15 cellular contexts compared by ENCODE assay signal in genomic region chr12:116450406-116450910, GRCh38.
DNase-seq lines count a peak whose midpoint lies in the region; ATAC-seq and TF ChIP-seq lines count a peak whose summit lies in the region.
"Had no signal": no experiment of that assay in that cellular context is flagged by ENCODE, and none has a peak within 500 bp of the region (broad histone marks: within the 10 kb centered on the region; RNA-seq: fewer than 3 reads in every experiment).

No MANE protein-coding gene starts in this region.

- no peak for ATAC-seq in SK-N-SH treated with all-trans-retinoic acid at 6 μM for 48 hours
- ATAC-seq in Panc1: no peak
- ATAC-seq: GM23338 had no signal

- H3K27ac ChIP-seq in SK-N-SH (ENCODE audit: low read depth in 2 of 2, low read length in 1 of 2): no peak overlapping the region
- peak overlapping the region; percentile 74; the same call in 1 of the 2 replicates for H3K27ac ChIP-seq in Panc1 (ENCODE audit: low read length)
- H3K27ac ChIP-seq: 22Rv1, BLaER1 had no signal

- no peak overlapping the region for H2AFZ ChIP-seq in SK-N-SH (ENCODE audit: low read depth)
- H2AFZ ChIP-seq: GM23338 had no signal

- H3K27me3 ChIP-seq in SK-N-SH (ENCODE audit: insufficient read depth) (no peaks in the 10 kb centered on the region), Panc1 (ENCODE audit: control insufficient read depth, insufficient read depth, low read length) (no peaks in the 10 kb centered on the region)
- H3K27me3 ChIP-seq: BLaER1 had no signal

- H3F3A ChIP-seq in SK-N-SH (replicated peaks; ENCODE audit: insufficient read depth): peaks cover 4% of the 10 kb centered on the region

- in situ Hi-C loops in Panc1 (cut with HindIII; ENCODE audit: low pct_unique_long_range_greater_than_20kb, low sequenced_read_pairs): no loop called here

- TF ChIP-seq CTCF in SK-N-SH (IDR thresholded peaks at IDR 0.05): no peak
- no peak for TF ChIP-seq CTCF in Panc1 (IDR thresholded peaks at IDR 0.05)
- TF ChIP-seq CTCF in epithelial cell of esophagus (IDR thresholded peaks at IDR 0.05; ENCODE audit: insufficient read depth, low read depth, low read length, missing control alignments): no peak

- TF ChIP-seq RAD21 in SK-N-SH (IDR thresholded peaks at IDR 0.05; ENCODE audit: low read length): no peak

- intact Hi-C loops in Panc1 (cut with micrococcal nuclease; ENCODE audit: unreplicated experiment): loop anchor here (10.0 kb wide), 1 partner anchor 144 kb away; no protein-coding TSS in a partner anchor

- BruUV-seq in Panc1 (replicated peaks; lab: Mats Ljungman, UMichigan): no TSS peak

- H3K4me2 ChIP-seq in SK-N-SH: no peak overlapping the region
- H3K4me2 ChIP-seq: BLaER1, GM23338 had no signal

- H4K20me1 ChIP-seq in SK-N-SH (ENCODE audit: insufficient read depth): no peaks in the 10 kb centered on the region
- H4K20me1 ChIP-seq: BLaER1 had no signal

- WGBS in SK-N-SH (ENCODE audit: low lambda C conversion rate): 92% methylated on average over 3 of the region's 3 CpGs

- H3K9me2 ChIP-seq in SK-N-SH: no peaks in the 10 kb centered on the region

- no peaks in the 10 kb centered on the region for H3K79me2 ChIP-seq in SK-N-SH (ENCODE audit: insufficient read depth)

- POLR2A ChIA-PET in SK-N-SH (lab: Yijun Ruan, JAX): no interaction called here
- POLR2A ChIA-PET in Panc1 (lab: Charles Lee): no interaction called here

- H3K4me3 ChIP-seq in SK-N-SH (ENCODE audit: low read depth in 2 of 2, low read length in 1 of 2) (no peak overlapping the region), Panc1 (ENCODE audit: low read depth in 2 of 2, low read length in 2 of 2) (no peak overlapping the region), epithelial cell of esophagus (ENCODE audit: low read length) (no peak overlapping the region)
- H3K4me3 ChIP-seq: BLaER1, GM23338 had no signal

- no peak for DNase-seq in SK-N-SH
- DNase-seq in Panc1 (ENCODE audit: low read depth, low spot score): no peak
- DNase-seq in epithelial cell of esophagus (ENCODE audit: low read depth): peak; percentile 71
- no peak for DNase-seq in NCI-H1092 treated with DMSO at 0.1 percent for 48 hours (lab: John Stamatoyannopoulos, UW)
- no peak for DNase-seq in NCI-H128 (lab: John Stamatoyannopoulos, UW; ENCODE audit: unreplicated experiment)
- no peak for DNase-seq in NOMO-1 treated with DMSO at 0.1 percent for 48 hours (lab: John Stamatoyannopoulos, UW; ENCODE audit: unreplicated experiment)
- DNase-seq: CD4-positive, alpha-beta memory T cell; DMS153; DMS79; GDM1; HCEC 1CT had no signal

- H3K9ac ChIP-seq in SK-N-SH: no peak overlapping the region
- H3K9ac ChIP-seq: BLaER1 had no signal

- TF ChIP-seq EP300 in SK-N-SH (IDR thresholded peaks at IDR 0.05; ENCODE audit: borderline replicate concordance in 1 of 2, low read depth in 1 of 2, low read length in 1 of 2): no peak

- H3K36me3 ChIP-seq in SK-N-SH (replicated peaks in 1 of 2; ENCODE audit: control insufficient read depth in 1 of 2, insufficient read depth in 2 of 2, low read length in 1 of 2): no peaks in the 10 kb centered on the region
- no peaks in the 10 kb centered on the region for H3K36me3 ChIP-seq in Panc1 (ENCODE audit: control insufficient read depth, insufficient read depth, low read length)
- H3K36me3 ChIP-seq: BLaER1 had no signal

- CTCF ChIA-PET in SK-N-SH (lab: Yijun Ruan, JAX) (no interaction called here), Panc1 (lab: Charles Lee) (no interaction called here)

- H3K4me1 ChIP-seq in SK-N-SH (ENCODE audit: control insufficient read depth in 1 of 2, insufficient read depth in 2 of 2, low read depth in 1 of 2, low read length in 1 of 2) (peaks cover 0 to 4% of the 10 kb centered on the region in 2 experiments; a peak in 1 of 4 replicates), Panc1 (ENCODE audit: control insufficient read depth, insufficient read depth, low read length) (peaks cover 22% of the 10 kb centered on the region)

- H3K9me3 ChIP-seq in SK-N-SH (no peaks in the 10 kb centered on the region), Panc1 (ENCODE audit: control insufficient read depth, insufficient read depth, low read depth, low read length) (no peaks in the 10 kb centered on the region)

TF ChIP-seq in SK-N-SH treated with all-trans-retinoic acid at 6 μM for 48 hours, 23 proteins besides CTCF, POLR2A, EP300 and RAD21:
- no peak for TF ChIP-seq PPARA (CRISPR knock-in tag; IDR thresholded peaks at IDR 0.05; ENCODE audit: borderline replicate concordance)
- no peak for TF ChIP-seq ARNTL (CRISPR knock-in tag; IDR thresholded peaks at IDR 0.05; ENCODE audit: borderline replicate concordance, low read depth)
- TF ChIP-seq ISL1 (CRISPR knock-in tag; IDR thresholded peaks at IDR 0.05): no peak
- TF ChIP-seq ZNF8 (CRISPR knock-in tag; IDR thresholded peaks at IDR 0.05): 0 out of 2 replicates have a peak, but pooled peaks have one; percentile 34
- TF ChIP-seq TOX (CRISPR knock-in tag; IDR thresholded peaks at IDR 0.05; ENCODE audit: borderline replicate concordance): no peak

TF ChIP-seq in SK-N-SH, 30 proteins besides CTCF, POLR2A, EP300 and RAD21:
- TF ChIP-seq POLR2AphosphoS5 (IDR thresholded peaks at IDR 0.05; ENCODE audit: low read depth, low read length) (no peak), MXI1 (IDR thresholded peaks at IDR 0.05; ENCODE audit: low read depth, low read length) (no peak), NFIC (IDR thresholded peaks at IDR 0.05; ENCODE audit: borderline replicate concordance) (no peak), SMC3 (IDR thresholded peaks at IDR 0.05; ENCODE audit: low read depth, low read length) (no peak), TEAD4 (IDR thresholded peaks at IDR 0.05; ENCODE audit: borderline replicate concordance, insufficient read depth) (no peak), JUND (IDR thresholded peaks at IDR 0.05) (no peak), FOXJ3 (CRISPR knock-in tag; IDR thresholded peaks at IDR 0.05) (no peak), RXRA (IDR thresholded peaks at IDR 0.05; ENCODE audit: borderline replicate concordance, low read depth) (no peak)
